ENCODE assay signal across 20 cellular contexts in the genomic region with DNA sequence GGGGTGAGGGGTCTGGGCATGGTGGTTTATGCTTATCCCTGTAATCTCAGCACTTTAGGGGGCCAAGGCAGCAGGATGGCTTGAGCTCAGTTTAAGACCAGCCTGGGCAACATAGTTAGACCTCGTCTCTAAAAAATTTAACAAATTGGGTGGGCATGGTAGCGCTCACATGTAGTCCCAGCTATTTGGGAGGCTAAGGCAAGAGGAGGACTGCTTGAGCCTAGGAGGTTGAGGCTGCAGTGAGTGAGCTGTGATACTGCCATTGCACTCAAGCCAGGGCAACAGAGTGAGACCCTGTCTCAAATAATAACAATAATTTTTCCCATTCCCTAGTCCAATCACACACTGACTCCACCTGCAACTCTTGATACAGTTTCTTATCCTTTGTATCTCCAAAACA. TPM values are rescaled to one million over a fixed set of nuclear protein-coding genes. Genes with fewer than 3 reads are reported as not detected.
DNase-seq lines count a peak whose midpoint lies in the region; ATAC-seq, FAIRE-seq and TF ChIP-seq lines count a peak whose summit lies in the region.
"Had no signal": no experiment of that assay in that cellular context is flagged by ENCODE, and none has a peak within 500 bp of the region (broad histone marks: within the 10 kb centered on the region; RNA-seq: fewer than 3 reads in every experiment).

No MANE protein-coding gene starts in this region.

- CTCF ChIA-PET in CD4-positive, alpha-beta T cell (lab: Charles Lee), result interaction anchor here (1.5 kb wide), 1 partner anchor 67 kb away, joined by 3 read pairs; no protein-coding TSS in a partner anchor
- CTCF ChIA-PET in HEK293 (lab: Yijun Ruan, JAX), result interaction anchor here (1.3 kb wide), 1 partner anchor 54 kb away, joined by 8 read pairs; no protein-coding TSS in a partner anchor
- CTCF ChIA-PET in K562 (lab: Yijun Ruan, JAX; ENCODE audit: low intra/inter-chr PET ratio), result no interaction called here

- no peak overlapping the region for H2BK120ac ChIP-seq in neuronal stem cell (ENCODE audit: low read depth, low read length)

- 93% methylated on average over 2 of the region's 2 CpGs for WGBS in K562 (ENCODE audit: insufficient coverage, low coverage, missing lambda C conversion rate)
- WGBS in neuronal stem cell (ENCODE audit: extremely low coverage in 2 of 2, insufficient read length in 2 of 2, insufficient replicate concordance in 1 of 2), 2 donors, result no CpG with 5 or more reads among the region's 2 CpGs

- H2AK5ac ChIP-seq in neuronal stem cell (ENCODE audit: low read depth, low read length), result no peak overlapping the region

- H3K4me1 ChIP-seq in HEK293 (ENCODE audit: control insufficient read depth, insufficient read depth, low read length) (peaks cover 3% of the 10 kb centered on the region; the same call in 1 of the 2 replicates), K562 (replicated peaks in 1 of 2; ENCODE audit: control insufficient read depth in 2 of 2, insufficient read depth in 2 of 2, low read length in 2 of 2) (peaks cover 8 to 9% of the 10 kb centered on the region in 2 experiments; a peak in 3 of 5 replicates), neuronal stem cell (ENCODE audit: control insufficient read depth in 2 of 2, insufficient read depth in 1 of 2, low read depth in 1 of 2, low read length in 2 of 2) (peaks cover 2 to 6% of the 10 kb centered on the region in 2 donors)

- H3K9me3 ChIP-seq in CD4-positive, alpha-beta T cell (ENCODE audit: control insufficient read depth, low read length), result no peaks in the 10 kb centered on the region
- H3K9me3 ChIP-seq in HEK293 (ENCODE audit: control insufficient read depth, insufficient read depth, low read depth, low read length), result no peaks in the 10 kb centered on the region
- H3K9me3 ChIP-seq in K562 (replicated peaks; ENCODE audit: control insufficient read depth, insufficient read depth, low read depth, low read length), result no peaks in the 10 kb centered on the region
- H3K9me3 ChIP-seq in neuronal stem cell (replicated peaks in 1 of 2; ENCODE audit: control insufficient read depth in 2 of 2, insufficient read depth in 1 of 2, low read depth in 1 of 2, low read length in 2 of 2), result peaks cover 0 to 3% of the 10 kb centered on the region in 2 donors
- no peaks in the 10 kb centered on the region for H3K9me3 ChIP-seq in WERI-Rb-1 (ENCODE audit: severe bottlenecking)
- H3K9me3 ChIP-seq: thyroid gland had no signal

- H3K4me3 Mint-ChIP-seq in CD4-positive, alpha-beta T cell, result no peak overlapping the region
- H3K4me3 Mint-ChIP-seq: activated CD4-positive, alpha-beta memory T cell treated with anti-CD3 and anti-CD28 coated beads for 36 hours; stimulated activated effector memory CD8-positive, alpha-beta T cell treated with anti-CD3 and anti-CD28 coated beads, Interleukin-12 subunit alpha, Interleukin-12 subunit beta, amount 100 ng/mL, for 72 hours had no signal

- H3K36me3 Mint-ChIP-seq in CD4-positive, alpha-beta T cell (ENCODE audit: low read depth), result peaks cover 33% of the 10 kb centered on the region

- POLR2A ChIA-PET in CD4-positive, alpha-beta T cell (lab: Charles Lee), result no interaction called here
- POLR2A ChIA-PET in HEK293 (lab: Yijun Ruan, JAX) (no interaction called here), K562 (lab: Yijun Ruan, JAX) (interaction anchor here (1.1 kb wide), 1 partner anchor 9 kb away, joined by 3 read pairs; no protein-coding TSS in a partner anchor)

- H4K20me1 ChIP-seq in K562 (replicated peaks; ENCODE audit: control insufficient read depth, insufficient read depth, low read length), result peaks cover 9% of the 10 kb centered on the region

- H3K4ac ChIP-seq in neuronal stem cell (ENCODE audit: low read length), result no peak overlapping the region

- no peak for TF ChIP-seq CTCF in CD4-positive, alpha-beta T cell (IDR thresholded peaks at IDR 0.05)
- TF ChIP-seq CTCF in HEK293 (tag by site-specific recombination; IDR thresholded peaks at IDR 0.05) (no peak), K562 (IDR thresholded peaks at IDR 0.05 in 2 of 3, conservative IDR thresholded peaks at IDR 0.05 in 1 of 3; ENCODE audit: insufficient read depth in 2 of 3, low read depth in 1 of 3, low read length in 3 of 3) (no peak), WERI-Rb-1 (IDR thresholded peaks at IDR 0.05; ENCODE audit: low read depth, low read length) (no peak)

- H3K23ac ChIP-seq in neuronal stem cell (ENCODE audit: low read depth, low read length, poor library complexity), result no peak overlapping the region

- no peak for FAIRE-seq in K562 (lab: Jason Lieb, UNC)
- FAIRE-seq: H54 had no signal

- H3K18ac ChIP-seq in neuronal stem cell (ENCODE audit: low read length), result no peak overlapping the region

- H3K4me3 ChIP-seq in HEK293 (ENCODE audit: low read depth, low read length) (no peak overlapping the region), K562 (no peak overlapping the region), neuronal stem cell (ENCODE audit: low read length in 2 of 2) (no peak overlapping the region), WERI-Rb-1 (ENCODE audit: low read depth, low read length) (no peak overlapping the region)
- H3K4me3 ChIP-seq: thyroid gland had no signal

- no peak overlapping the region for H2BK5ac ChIP-seq in neuronal stem cell (ENCODE audit: low read length)

- H3K27me3 Mint-ChIP-seq in CD4-positive, alpha-beta T cell, result no peaks in the 10 kb centered on the region
- H3K27me3 Mint-ChIP-seq: activated CD4-positive, alpha-beta memory T cell treated with anti-CD3 and anti-CD28 coated beads for 36 hours had no signal

- no peaks in the 10 kb centered on the region for H3K27me3 ChIP-seq in CD4-positive, alpha-beta T cell (ENCODE audit: control insufficient read depth, insufficient read depth, low read length)
- no peaks in the 10 kb centered on the region for H3K27me3 ChIP-seq in K562 (ENCODE audit: control insufficient read depth in 2 of 2, insufficient read depth in 2 of 2, low read length in 2 of 2)
- no peaks in the 10 kb centered on the region for H3K27me3 ChIP-seq in neuronal stem cell (ENCODE audit: control insufficient read depth in 3 of 3, insufficient read depth in 3 of 3, low read depth in 1 of 3, low read length in 3 of 3)
- H3K27me3 ChIP-seq in WERI-Rb-1 (ENCODE audit: insufficient read depth, low read depth, severe bottlenecking), result no peaks in the 10 kb centered on the region
- H3K27me3 ChIP-seq: thyroid gland had no signal

- H3K27ac ChIP-seq in CD4-positive, alpha-beta T cell (ENCODE audit: low read depth, low read length), result no peak overlapping the region
- H3K27ac ChIP-seq in HEK293 (ENCODE audit: extremely low read depth, low read depth, low read length) (no peak overlapping the region), K562 (ENCODE audit: extremely low read depth, low read depth, low read length) (no peak overlapping the region), neuronal stem cell (replicated peaks; ENCODE audit: low read length) (no peak overlapping the region), WERI-Rb-1 (no peak overlapping the region)
- H3K27ac ChIP-seq: HL-60 had no signal

- peaks cover 94% of the 10 kb centered on the region for H3K79me2 ChIP-seq in K562 (ENCODE audit: control insufficient read depth, insufficient read depth, low read length)

- H2AFZ ChIP-seq in K562 (ENCODE audit: low read depth, low read length), result no peak overlapping the region
- H2AFZ ChIP-seq in neuronal stem cell (ENCODE audit: low read length), result no peak overlapping the region

- peaks cover 1% of the 10 kb centered on the region for H3K79me1 ChIP-seq in neuronal stem cell (ENCODE audit: low read depth, low read length)

- no peak overlapping the region for H2BK12ac ChIP-seq in neuronal stem cell (ENCODE audit: low read length)

- H4K91ac ChIP-seq in neuronal stem cell (ENCODE audit: low read depth, low read length, poor library complexity), result no peak overlapping the region

- no peak for ATAC-seq in CD4-positive, alpha-beta T cell (ENCODE audit: poor library complexity)
- no peak for ATAC-seq in K562
- ATAC-seq: SK-N-SH treated with all-trans-retinoic acid at 6 μM for 48 hours; stimulated activated effector memory CD8-positive, alpha-beta T cell treated with anti-CD3 and anti-CD28 coated beads, Interleukin-12 subunit alpha, Interleukin-12 subunit beta, amount 100 ng/mL, for 72 hours had no signal

- no peak overlapping the region for H4K8ac ChIP-seq in neuronal stem cell (ENCODE audit: low read depth, low read length)

- peak overlapping the region; percentile 19 for H3K27ac Mint-ChIP-seq in CD4-positive, alpha-beta T cell
- H3K27ac Mint-ChIP-seq: activated CD4-positive, alpha-beta memory T cell treated with anti-CD3 and anti-CD28 coated beads for 36 hours had no signal

- BruUV-seq in K562 (replicated peaks; lab: Mats Ljungman, UMichigan), result no TSS peak

- H3K4me2 ChIP-seq in K562 (ENCODE audit: insufficient read depth, low read length), result no peak overlapping the region
- no peak overlapping the region for H3K4me2 ChIP-seq in neuronal stem cell (ENCODE audit: insufficient read depth, low read length, poor library complexity, severe bottlenecking)

- peaks cover 47% of the 10 kb centered on the region for H3K4me1 Mint-ChIP-seq in CD4-positive, alpha-beta T cell (ENCODE audit: low read depth)

- no peak overlapping the region for H2BK15ac ChIP-seq in neuronal stem cell (ENCODE audit: low read length)

- TF ChIP-seq EP300 in K562 (IDR thresholded peaks at IDR 0.05; ENCODE audit: low read length), result no peak

- intact Hi-C loops in CD4-positive, alpha-beta T cell (cut with DNase I, micrococcal nuclease), result no loop called here
- intact Hi-C loops in K562 (cut with micrococcal nuclease), result no loop called here

- peak overlapping the region in 1 of 2 experiments; percentile 36; a peak in 1 of 4 replicates for H3K9ac ChIP-seq in K562 (ENCODE audit: insufficient read depth in 1 of 2, low read depth in 2 of 2, low read length in 2 of 2)
- H3K9ac ChIP-seq in neuronal stem cell (ENCODE audit: low read depth, low read length, poor library complexity), result peak overlapping the region; percentile 32

- TF ChIP-seq POLR2A in K562 (conservative IDR thresholded peaks at IDR 0.05), result no peak

- H3K36me3 ChIP-seq in HEK293 (ENCODE audit: control insufficient read depth in 2 of 2, insufficient read depth in 1 of 2, low read length in 2 of 2) (no peaks in the 10 kb centered on the region; a peak in 1 of 3 replicates), K562 (ENCODE audit: control insufficient read depth, insufficient read depth, low read length) (peaks cover 33% of the 10 kb centered on the region), neuronal stem cell (replicated peaks in 1 of 2; ENCODE audit: control insufficient read depth in 2 of 2, insufficient read depth in 2 of 2, low read length in 2 of 2) (peaks cover 0 to 23% of the 10 kb centered on the region in 2 donors), WERI-Rb-1 (no peaks in the 10 kb centered on the region)
- H3K36me3 ChIP-seq: thyroid gland had no signal

- no peaks in the 10 kb centered on the region for H3K9me3 Mint-ChIP-seq in CD4-positive, alpha-beta T cell
- H3K9me3 Mint-ChIP-seq: activated CD4-positive, alpha-beta memory T cell treated with anti-CD3 and anti-CD28 coated beads for 36 hours; stimulated activated effector memory CD8-positive, alpha-beta T cell treated with anti-CD3 and anti-CD28 coated beads, Interleukin-12 subunit alpha, Interleukin-12 subunit beta, amount 100 ng/mL, for 72 hours had no signal

- H3K9me1 ChIP-seq in K562 (ENCODE audit: control insufficient read depth, insufficient read depth, low read length), result no peaks in the 10 kb centered on the region

- no peak for DNase-seq in CD4-positive, alpha-beta T cell
- DNase-seq in K562 (ENCODE audit: extremely low read depth in 1 of 4, low spot score in 3 of 4) (no peak), neuronal stem cell (ENCODE audit: low spot score) (no peak), WERI-Rb-1 (no peak), NCI-H2227 (lab: John Stamatoyannopoulos, UW; ENCODE audit: unreplicated experiment) (no peak)
- DNase-seq in stimulated activated naive CD4-positive, alpha-beta T cell treated with Interleukin-2 at 50 U/mL for 16 hours (lab: John Stamatoyannopoulos, UW), result no peak
- DNase-seq: activated CD4-positive, alpha-beta memory T cell treated with anti-CD3 and anti-CD28 coated beads for 36 hours; activated CD4-positive, CD25-positive, alpha-beta regulatory T cell; NCI-H1092; NCI-H187 treated with DMSO at 0.1 percent for 48 hours; NCI-H69; retina; RPMI8226; stimulated activated CD4-positive, alpha-beta T cell treated with anti-CD3 and anti-CD28 coated beads, Interleukin-2, amount 100 ng/mL, for 48 hours; thyroid gland had no signal

- H3K14ac ChIP-seq in neuronal stem cell (ENCODE audit: low read length), result no peak overlapping the region

- in situ Hi-C loops in K562 (cut with MboI), result no loop called here

- TF ChIP-seq RAD21 in K562 (CRISPR knock-in tag; conservative IDR thresholded peaks at IDR 0.05 in 1 of 2, IDR thresholded peaks at IDR 0.05 in 1 of 2), result no peak

RNA-seq across cellular contexts. Expression of gene WASF2, which starts 6.3 kb away (rescaled TPM):
- total RNA-seq in CD4-positive, alpha-beta T cell, result 100 to 1,000 TPM; 119 to 121 TPM
- total RNA-seq in K562 (2011; cell fraction: chromatin; rRNA removed; ENCODE audit: low replicate concordance), result 60.7 and 84.8 TPM in 2 replicates
- total RNA-seq in K562 (2011; cell fraction: nucleolus; rRNA removed), result 47.0 and 48.4 TPM in 2 replicates
- 68.6 and 84.8 TPM in 2 replicates for total RNA-seq in K562 (2011; cell fraction: nucleoplasm; rRNA removed)
- total RNA-seq in K562 (2014; rRNA removed), result 21.3 and 29.6 TPM in 2 replicates
- 31.2 and 40.7 TPM in 2 replicates for total RNA-seq in K562 (2014; rRNA removed; fragmentation: Illumina TruSeq; extraction: Trizol)
- 26.1 and 29.2 TPM in 2 replicates for total RNA-seq in K562 (2015; rRNA removed; fragmentation: Illumina TruSeq; extraction: Trizol)
- total RNA-seq in K562 (2021), result 139 and 163 TPM in 2 replicates
- polyA plus RNA-seq in K562 (2011; rRNA removed), result 41.5 and 104 TPM in 2 replicates
- polyA plus RNA-seq in K562 (2011; cell fraction: cytosol; rRNA removed), result 45.0 and 57.5 TPM in 2 replicates
- polyA plus RNA-seq in K562 (2011; cell fraction: nucleus; rRNA removed), result 49.0 and 54.9 TPM in 2 replicates
- polyA plus RNA-seq in K562 (2012), result 84.9 and 101 TPM in 2 replicates
- 109 and 115 TPM in 2 replicates for polyA plus RNA-seq in K562 (2014; fragmentation: Illumina TruSeq; extraction: Trizol)
- polyA plus RNA-seq in K562 (2014; fragmentation: Nextera tagmentation; extraction: Ambion mirVana), result 1 to 10 TPM; 8.2 to 9.7 TPM
- polyA plus RNA-seq in K562 (2014; rRNA removed), result 51.3 and 56.8 TPM in 2 replicates
- polyA minus RNA-seq in K562 (2011; rRNA and poly(A)+ RNA removed), result 49.4 and 58.2 TPM in 2 replicates
- polyA minus RNA-seq in K562 (2011; cell fraction: cytosol; rRNA and poly(A)+ RNA removed), result 68.3 and 88.6 TPM in 2 replicates
- polyA minus RNA-seq in K562 (2011; cell fraction: nucleus; rRNA and poly(A)+ RNA removed), result 15.8 and 27.9 TPM in 2 replicates
- 44.1 TPM for polyA plus RNA-seq in neuronal stem cell (2013, experiment 1 of 2)
- polyA plus RNA-seq in neuronal stem cell (2013, experiment 2 of 2), result 45.8 TPM
